10 cellular contexts compared by ENCODE assay signal in genomic region chr10:13834581-13835286, GRCh38.
A peak's percentile ranks its signal among the peaks of the same experiment; 100 is the strongest.
DNase-seq lines count a peak whose midpoint lies in the region; ATAC-seq and TF ChIP-seq lines count a peak whose summit lies in the region.
"Had no signal": no experiment of that assay in that cellular context is flagged by ENCODE, and none has a peak within 500 bp of the region (broad histone marks: within the 10 kb centered on the region; RNA-seq: fewer than 3 reads in every experiment).

No MANE protein-coding gene starts in this region.

- H3K9me3 Mint-ChIP-seq in activated CD8-positive, alpha-beta T cell treated with anti-CD3 and anti-CD28 coated beads for 36 hours: no peaks in the 10 kb centered on the region

- H3K27ac ChIP-seq in iPS-20b (ENCODE audit: low read length) (no peak overlapping the region), gastrocnemius medialis (peak overlapping the region; percentile 3 to 68 (median 42))

- H3K4me1 ChIP-seq in iPS-20b (ENCODE audit: insufficient read depth, low read length) (peaks cover 19% of the 10 kb centered on the region), gastrocnemius medialis (peaks cover 19 to 25% of the 10 kb centered on the region in 2 donors)

- no peak overlapping the region for H3K27ac Mint-ChIP-seq in activated CD8-positive, alpha-beta T cell treated with anti-CD3 and anti-CD28 coated beads for 36 hours

- CTCF ChIA-PET in activated CD8-positive, alpha-beta T cell treated with anti-CD3 and anti-CD28 coated beads for 36 hours (lab: Charles Lee): no interaction called here

- intact Hi-C loops in gastrocnemius medialis (cut with DNase I; ENCODE audit: low total_unique reads): no loop called here
- intact Hi-C loops in activated CD8-positive, alpha-beta T cell treated with anti-CD3 and anti-CD28 coated beads for 36 hours (cut with micrococcal nuclease): no loop called here

- H3K9me3 ChIP-seq in iPS-20b (ENCODE audit: insufficient read depth, low read depth, low read length) (no peaks in the 10 kb centered on the region), gastrocnemius medialis (no peaks in the 10 kb centered on the region)

- H3K27me3 ChIP-seq in iPS-20b (ENCODE audit: insufficient read depth, low read length) (no peaks in the 10 kb centered on the region), gastrocnemius medialis (no peaks in the 10 kb centered on the region)

- peak overlapping the region; percentile 5; the same call in 1 of the 2 replicates for H3K9ac ChIP-seq in iPS-20b (ENCODE audit: low read depth, low read length)

- no peak for TF ChIP-seq CTCF in gastrocnemius medialis (IDR thresholded peaks at IDR 0.05 in 4 of 5, conservative IDR thresholded peaks at IDR 0.05 in 1 of 5)
- no peak for TF ChIP-seq CTCF in activated CD8-positive, alpha-beta T cell treated with anti-CD3 and anti-CD28 coated beads for 36 hours (IDR thresholded peaks at IDR 0.05)
- TF ChIP-seq CTCF in GM13976 (IDR thresholded peaks at IDR 0.05; ENCODE audit: borderline replicate concordance, control extremely low read depth, extremely low read depth, insufficient read depth, missing control alignments): no peak

- 0 out of 2 replicates have a peak, but pooled peaks cover 6% of the 10 kb centered on the region for H3K36me3 ChIP-seq in iPS-20b (ENCODE audit: insufficient read depth, low read depth, low read length)
- no peaks in the 10 kb centered on the region for H3K36me3 ChIP-seq in gastrocnemius medialis

- H3K36me3 Mint-ChIP-seq in activated CD8-positive, alpha-beta T cell treated with anti-CD3 and anti-CD28 coated beads for 36 hours (ENCODE audit: low read depth): no peaks in the 10 kb centered on the region

- no peak overlapping the region for H3K4me3 Mint-ChIP-seq in activated CD8-positive, alpha-beta T cell treated with anti-CD3 and anti-CD28 coated beads for 36 hours

- ATAC-seq in gastrocnemius medialis (peak in 1 of 2 donors; percentile 35), GM18861 (IDR thresholded peaks at IDR 0.05; ENCODE audit: unreplicated experiment) (no peak), HG03039 (IDR thresholded peaks at IDR 0.05; ENCODE audit: unreplicated experiment) (no peak)
- no peak for ATAC-seq in activated CD8-positive, alpha-beta T cell treated with anti-CD3 and anti-CD28 coated beads for 36 hours

- in situ Hi-C loops in gastrocnemius medialis (cut with MboI; ENCODE audit: low sequenced_read_pairs in 4 of 4): no loop called here
- in situ Hi-C loops in GM13976 (cut with MboI; ENCODE audit: low sequenced_read_pairs, unreplicated experiment): no loop called here

- POLR2A ChIA-PET in activated CD8-positive, alpha-beta T cell treated with anti-CD3 and anti-CD28 coated beads for 36 hours (lab: Charles Lee): no interaction called here

- no peaks in the 10 kb centered on the region for H3K27me3 Mint-ChIP-seq in activated CD8-positive, alpha-beta T cell treated with anti-CD3 and anti-CD28 coated beads for 36 hours

- peaks cover 10% of the 10 kb centered on the region for H3K4me1 Mint-ChIP-seq in activated CD8-positive, alpha-beta T cell treated with anti-CD3 and anti-CD28 coated beads for 36 hours (ENCODE audit: low read depth)

- H3K4me3 ChIP-seq in iPS-20b (ENCODE audit: low read length) (peak overlapping the region; percentile 15; the same call in 1 of the 2 replicates), gastrocnemius medialis (peak overlapping the region in 1 of 4 donors; percentile 17)

- no peak for TF ChIP-seq POLR2A in gastrocnemius medialis (IDR thresholded peaks at IDR 0.05)

- DNase-seq in NCI-H1417 treated with DMSO at 0.1 percent for 48 hours (lab: John Stamatoyannopoulos, UW): peak; percentile 9
- DNase-seq in astrocyte of the hippocampus (ENCODE audit: low read depth, low spot score): peak; percentile 65
- DNase-seq in gastrocnemius medialis: peak in 1 of 2 donors; percentile 27
- DNase-seq in activated CD8-positive, alpha-beta T cell treated with anti-CD3 and anti-CD28 coated beads for 36 hours: no peak
- DNase-seq in GM13976 (ENCODE audit: low spot score): no peak
- DNase-seq: DMS153; effector CD4-positive, alpha-beta T cell had no signal

Comparison
In these comparisons a context has a peak if more than half of its experiments do, and no peak if none do; other contexts are left out.
1. DNase-seq: peak in NCI-H1417 treated with DMSO at 0.1 percent for 48 hours (single experiment) and astrocyte of the hippocampus (single experiment); none in activated CD8-positive, alpha-beta T cell treated with anti-CD3 and anti-CD28 coated beads for 36 hours (single experiment) and GM13976 (single experiment).